In genomic region chr17:82424001-82424862, GRCh38 we compare ENCODE assay signal across 8 cellular contexts. TPM values are rescaled to one million over a fixed set of nuclear protein-coding genes. Genes with fewer than 3 reads are reported as not detected.
DNase-seq lines count a peak whose midpoint lies in the region; ATAC-seq and TF ChIP-seq lines count a peak whose summit lies in the region.

No MANE protein-coding gene starts in this region.

- ATAC-seq in sciatic nerve (peak; percentile 63), HG03139 (IDR thresholded peaks at IDR 0.05; ENCODE audit: unreplicated experiment) (no peak)

- H3K9me3 ChIP-seq in esophagus squamous epithelium: peaks cover 0 to 7% (median 0%) of the 10 kb centered on the region in 3 donors

- TF ChIP-seq POLR2A in esophagus squamous epithelium (IDR thresholded peaks at IDR 0.05): no peak

- H3K4me3 ChIP-seq in GM12864 (ENCODE audit: low read depth, low read length): no peak overlapping the region
- no peak overlapping the region for H3K4me3 ChIP-seq in esophagus squamous epithelium

- H3K27me3 ChIP-seq in esophagus squamous epithelium: no peaks in the 10 kb centered on the region

- DNase-seq in GM12864 (ENCODE audit: low read depth): no peak
- DNase-seq in NAMALWA (ENCODE audit: low spot score): peak; percentile 76
- peak; percentile 77 for DNase-seq in activated CD8-positive, alpha-beta memory T cell treated with anti-CD3 and anti-CD28 coated beads for 24 hours
- no peak for DNase-seq in esophagus squamous epithelium (lab: John Stamatoyannopoulos, UW)
- no peak for DNase-seq in sciatic nerve (ENCODE audit: low spot score)
- no peak for DNase-seq in OCI-M2 (lab: John Stamatoyannopoulos, UW; ENCODE audit: unreplicated experiment)
- no peak for DNase-seq in NCI-H128 (lab: John Stamatoyannopoulos, UW; ENCODE audit: unreplicated experiment)

- intact Hi-C loops in esophagus squamous epithelium (cut with DNase I) (no loop called here), sciatic nerve (cut with DNase I) (no loop called here)

- no peak overlapping the region for H3K27ac ChIP-seq in esophagus squamous epithelium

- 78 to 79% methylated on average over 20 to 23 of the region's 25 CpGs for WGBS in esophagus squamous epithelium, 2 donors

- TF ChIP-seq CTCF in GM12864 (IDR thresholded peaks at IDR 0.05; ENCODE audit: low read depth, low read length, missing control alignments): peak; percentile 80
- peak in 4 of 6 experiments; percentile 61 to 76 (median 67) for TF ChIP-seq CTCF in esophagus squamous epithelium (IDR thresholded peaks at IDR 0.05)

- H3K4me1 ChIP-seq in esophagus squamous epithelium: peaks cover 3 to 8% (median 4%) of the 10 kb centered on the region in 3 donors

- peaks cover 0 to 30% (median 8%) of the 10 kb centered on the region in 3 donors for H3K36me3 ChIP-seq in esophagus squamous epithelium

RNA-seq across cellular contexts. Expression of gene OGFOD3, which starts 5.8 kb away (rescaled TPM):
- 10 to 100 TPM; 11.9 to 26.7 (median 19.4) TPM for total RNA-seq in esophagus squamous epithelium
- 23.5 TPM for total RNA-seq in sciatic nerve

RNA-seq across cellular contexts. Expression of gene HEXD, which starts 6.1 kb away (rescaled TPM):
- total RNA-seq in esophagus squamous epithelium: 10 to 100 TPM; 10.6 to 42.0 (median 12.9) TPM
- total RNA-seq in sciatic nerve: 43.2 TPM

RNA-seq across cellular contexts. Expression of gene CYBC1, which starts 26.3 kb away (rescaled TPM):
- 10 to 100 TPM; 31.7 to 74.3 (median 51.1) TPM for total RNA-seq in esophagus squamous epithelium
- total RNA-seq in sciatic nerve: 94.5 TPM

RNA-seq across cellular contexts. Expression of gene NARF, which starts 34.3 kb away (rescaled TPM):
- total RNA-seq in esophagus squamous epithelium (10 to 100 TPM; 33.2 to 47.5 (median 40.2) TPM), sciatic nerve (55.5 TPM)

RNA-seq across cellular contexts. Expression of gene UTS2R, which starts 52.7 kb away (rescaled TPM):
- not detected for total RNA-seq in esophagus squamous epithelium
- total RNA-seq in sciatic nerve: not detected

Comparison
In these comparisons a context has a peak if more than half of its experiments do, and no peak if none do; other contexts are left out.
1. DNase-seq: peak in NAMALWA (single experiment) and activated CD8-positive, alpha-beta memory T cell treated with anti-CD3 and anti-CD28 coated beads for 24 hours (single experiment); none in GM12864 (single experiment), esophagus squamous epithelium (single experiment), sciatic nerve (single experiment), OCI-M2 (single experiment) and NCI-H128 (single experiment).